In genomic region chr9:6999788-7000187, GRCh38 we compare ENCODE assay signal across 20 cellular contexts.
DNase-seq lines count a peak whose midpoint lies in the region; ATAC-seq, FAIRE-seq and TF ChIP-seq lines count a peak whose summit lies in the region.
"Had no signal": no experiment of that assay in that cellular context is flagged by ENCODE, and none has a peak within 500 bp of the region (broad histone marks: within the 10 kb centered on the region; RNA-seq: fewer than 3 reads in every experiment).

No MANE protein-coding gene starts in this region.

- CTCF ChIA-PET in A549 (lab: Yijun Ruan, JAX): interaction anchor here (0.6 kb wide), 1 partner anchor 290 kb away, joined by 4 read pairs; no protein-coding TSS in a partner anchor
- CTCF ChIA-PET in activated CD8-positive, alpha-beta T cell treated with anti-CD3 and anti-CD28 coated beads, Interleukin-2, amount 10 ng/mL, durations not matched to agents 7 days and 5 days (lab: Charles Lee): no interaction called here

- H3K9me3 Mint-ChIP-seq in stimulated activated memory B cell treated with anti-CD40 and anti-IgM and Interleukin-4, amounts not matched to agents 10 μg/mL and 1 μg/mL and 100 μg/mL, for 72 hours: no peaks in the 10 kb centered on the region
- H3K9me3 Mint-ChIP-seq in activated CD8-positive, alpha-beta T cell treated with anti-CD3 and anti-CD28 coated beads, Interleukin-2, amount 10 ng/mL, durations not matched to agents 7 days and 5 days (ENCODE audit: insufficient read depth): no peaks in the 10 kb centered on the region
- H3K9me3 Mint-ChIP-seq: CD4-positive, alpha-beta memory T cell had no signal

- H3F3A ChIP-seq in smooth muscle cell (ENCODE audit: low read depth): no peaks in the 10 kb centered on the region

- H3K4me3 Mint-ChIP-seq in stimulated activated memory B cell treated with anti-CD40 and anti-IgM and Interleukin-4, amounts not matched to agents 10 μg/mL and 1 μg/mL and 100 μg/mL, for 72 hours: no peak overlapping the region
- H3K4me3 Mint-ChIP-seq in activated CD8-positive, alpha-beta T cell treated with anti-CD3 and anti-CD28 coated beads, Interleukin-2, amount 10 ng/mL, durations not matched to agents 7 days and 5 days: no peak overlapping the region
- H3K4me3 Mint-ChIP-seq: CD4-positive, alpha-beta memory T cell had no signal

- no peaks in the 10 kb centered on the region for H3K27me3 Mint-ChIP-seq in stimulated activated memory B cell treated with anti-CD40 and anti-IgM and Interleukin-4, amounts not matched to agents 10 μg/mL and 1 μg/mL and 100 μg/mL, for 72 hours
- no peaks in the 10 kb centered on the region for H3K27me3 Mint-ChIP-seq in activated CD8-positive, alpha-beta T cell treated with anti-CD3 and anti-CD28 coated beads, Interleukin-2, amount 10 ng/mL, durations not matched to agents 7 days and 5 days (ENCODE audit: low read depth)
- H3K27me3 Mint-ChIP-seq: CD4-positive, alpha-beta memory T cell had no signal

- H3K9me3 ChIP-seq in A549: no peaks in the 10 kb centered on the region
- H3K9me3 ChIP-seq in SK-N-MC (ENCODE audit: low read depth, low read length): no peaks in the 10 kb centered on the region
- no peaks in the 10 kb centered on the region for H3K9me3 ChIP-seq in smooth muscle cell (replicated peaks; ENCODE audit: low read depth)
- no peaks in the 10 kb centered on the region for H3K9me3 ChIP-seq in pancreas
- H3K9me3 ChIP-seq: Caco-2 had no signal

- no peak overlapping the region for H3K27ac ChIP-seq in A549
- H3K27ac ChIP-seq in SK-N-MC: no peak overlapping the region
- no peak overlapping the region for H3K27ac ChIP-seq in smooth muscle cell (ENCODE audit: low read depth)
- H3K27ac ChIP-seq in pancreas: no peak overlapping the region
- H3K27ac ChIP-seq: GM23248 had no signal

- H3K4me2 ChIP-seq in A549: no peak overlapping the region
- no peak overlapping the region for H3K4me2 ChIP-seq in smooth muscle cell

- H3K36me3 ChIP-seq in SK-N-MC (ENCODE audit: insufficient read depth, low read length) (no peaks in the 10 kb centered on the region), smooth muscle cell (ENCODE audit: low read depth) (no peaks in the 10 kb centered on the region), pancreas (peaks cover 0 to 9% (median 0%) of the 10 kb centered on the region in 3 donors)

- H3K4me1 Mint-ChIP-seq in stimulated activated memory B cell treated with anti-CD40 and anti-IgM and Interleukin-4, amounts not matched to agents 10 μg/mL and 1 μg/mL and 100 μg/mL, for 72 hours: no peaks in the 10 kb centered on the region
- H3K4me1 Mint-ChIP-seq in activated CD8-positive, alpha-beta T cell treated with anti-CD3 and anti-CD28 coated beads, Interleukin-2, amount 10 ng/mL, durations not matched to agents 7 days and 5 days (ENCODE audit: low read depth): no peaks in the 10 kb centered on the region

- H3K4me3 ChIP-seq in A549: no peak overlapping the region
- peak overlapping the region; percentile 46; the same call in 1 of the 2 replicates for H3K4me3 ChIP-seq in SK-N-MC
- no peak overlapping the region for H3K4me3 ChIP-seq in smooth muscle cell
- no peak overlapping the region for H3K4me3 ChIP-seq in pancreas
- H3K4me3 ChIP-seq: GM23248 had no signal

- no peak overlapping the region for H3K27ac Mint-ChIP-seq in stimulated activated memory B cell treated with anti-CD40 and anti-IgM and Interleukin-4, amounts not matched to agents 10 μg/mL and 1 μg/mL and 100 μg/mL, for 72 hours
- no peak overlapping the region for H3K27ac Mint-ChIP-seq in activated CD8-positive, alpha-beta T cell treated with anti-CD3 and anti-CD28 coated beads, Interleukin-2, amount 10 ng/mL, durations not matched to agents 7 days and 5 days

- peaks cover 56% of the 10 kb centered on the region for H3K36me3 Mint-ChIP-seq in stimulated activated memory B cell treated with anti-CD40 and anti-IgM and Interleukin-4, amounts not matched to agents 10 μg/mL and 1 μg/mL and 100 μg/mL, for 72 hours
- peaks cover 35% of the 10 kb centered on the region for H3K36me3 Mint-ChIP-seq in activated CD8-positive, alpha-beta T cell treated with anti-CD3 and anti-CD28 coated beads, Interleukin-2, amount 10 ng/mL, durations not matched to agents 7 days and 5 days (ENCODE audit: low read depth)

- ATAC-seq in A549: no peak
- ATAC-seq in stimulated activated memory B cell treated with anti-CD40 and anti-IgM and Interleukin-4, amounts not matched to agents 10 μg/mL and 1 μg/mL and 100 μg/mL, for 72 hours: no peak
- ATAC-seq in pancreas: no peak
- no peak for ATAC-seq in activated CD8-positive, alpha-beta T cell treated with anti-CD3 and anti-CD28 coated beads, Interleukin-2, amount 10 ng/mL, durations not matched to agents 7 days and 5 days
- ATAC-seq: HCT116 had no signal

- H3K79me2 ChIP-seq in smooth muscle cell (ENCODE audit: low read depth): no peaks in the 10 kb centered on the region

- no peak for TF ChIP-seq RAD21 in A549 (conservative IDR thresholded peaks at IDR 0.05 in 1 of 2, IDR thresholded peaks at IDR 0.05 in 1 of 2)

- POLR2A ChIA-PET in A549 (lab: Yijun Ruan, JAX): no interaction called here
- POLR2A ChIA-PET in activated CD8-positive, alpha-beta T cell treated with anti-CD3 and anti-CD28 coated beads, Interleukin-2, amount 10 ng/mL, durations not matched to agents 7 days and 5 days (lab: Charles Lee): no interaction called here

- intact Hi-C loops in pancreas (cut with DNase I): no loop called here

- H3K27me3 ChIP-seq in smooth muscle cell (ENCODE audit: low read depth) (no peaks in the 10 kb centered on the region), pancreas (no peaks in the 10 kb centered on the region)

- FAIRE-seq in A549 (lab: Jason Lieb, UNC) (no peak), GM12891 (lab: Jason Lieb, UNC) (peak; percentile 31), pancreas (lab: Jason Lieb, UNC) (no peak)
- FAIRE-seq: GM12892, H1 had no signal

- no peaks in the 10 kb centered on the region for H4K20me1 ChIP-seq in smooth muscle cell (ENCODE audit: low read depth)

- DNase-seq in A549 (ENCODE audit: low read depth in 1 of 2, low spot score in 1 of 2) (no peak), GM12891 (ENCODE audit: insufficient read length, low spot score) (no peak), SK-N-MC (ENCODE audit: low read depth, low spot score) (no peak), foreskin melanocyte (peak; percentile 21), smooth muscle cell (lab: John Stamatoyannopoulos, UW; ENCODE audit: unreplicated experiment) (no peak), pancreas (no peak)
- DNase-seq in activated CD8-positive, alpha-beta T cell treated with anti-CD3 and anti-CD28 coated beads, Interleukin-2, amount 10 ng/mL, durations not matched to agents 7 days and 5 days: no peak
- DNase-seq: 8988T; C1 segment of cervical spinal cord; Caco-2; CD4-positive, alpha-beta memory T cell; DMS153; EL; GDM1; GM23248; H7 had no signal

- 88% methylated on average over 2 of the region's 2 CpGs for WGBS in A549 (ENCODE audit: missing lambda C conversion rate)
- 93% methylated on average over 2 of the region's 2 CpGs for WGBS in smooth muscle cell (ENCODE audit: low lambda C conversion rate)
- 69 to 72% methylated on average over 2 of the region's 2 CpGs for WGBS in pancreas, 2 donors

- no peak for TF ChIP-seq CTCF in A549 (IDR thresholded peaks at IDR 0.05)
- no peak for TF ChIP-seq CTCF in smooth muscle cell (IDR thresholded peaks at IDR 0.05; ENCODE audit: borderline replicate concordance, insufficient read depth, poor library complexity, severe bottlenecking)
- no peak for TF ChIP-seq CTCF in pancreas (IDR thresholded peaks at IDR 0.05)

- H2AFZ ChIP-seq in smooth muscle cell (ENCODE audit: low read depth): no peak overlapping the region
- H2AFZ ChIP-seq: GM23248 had no signal

- no peaks in the 10 kb centered on the region for H3K4me1 ChIP-seq in A549
- no peaks in the 10 kb centered on the region for H3K4me1 ChIP-seq in smooth muscle cell (ENCODE audit: low read depth)
- H3K4me1 ChIP-seq in pancreas: no peaks in the 10 kb centered on the region
- H3K4me1 ChIP-seq: Caco-2 had no signal

- H3K9ac ChIP-seq in SK-N-MC (ENCODE audit: insufficient read length): no peak overlapping the region
- no peak overlapping the region for H3K9ac ChIP-seq in smooth muscle cell (ENCODE audit: low read depth)
- H3K9ac ChIP-seq: GM23248 had no signal

- no peak for TF ChIP-seq EP300 in A549 (IDR thresholded peaks at IDR 0.05)

- TF ChIP-seq POLR2A in A549 (IDR thresholded peaks at IDR 0.05; ENCODE audit: low read length) (no peak), GM12891 (IDR thresholded peaks at IDR 0.05; ENCODE audit: low read depth, low read length) (no peak)

TF ChIP-seq in A549, 52 proteins besides CTCF, POLR2A, EP300 and RAD21:
- TF ChIP-seq MAFK (IDR thresholded peaks at IDR 0.05; ENCODE audit: partially characterized antibody): peak; percentile 72
- TF ChIP-seq CHD2 (IDR thresholded peaks at IDR 0.05; ENCODE audit: low read length, partially characterized antibody): no peak
- TF ChIP-seq EHMT2 (IDR thresholded peaks at IDR 0.05; ENCODE audit: low read depth): no peak

TF ChIP-seq in GM12891, 5 proteins besides CTCF, POLR2A, EP300 and RAD21:
- TF ChIP-seq POLR2AphosphoS5 (IDR thresholded peaks at IDR 0.05; ENCODE audit: low read depth, low read length) (no peak), PAX5 (IDR thresholded peaks at IDR 0.05; ENCODE audit: insufficient read depth, low read length, severe bottlenecking) (no peak)
